ENCODE assay signal across 19 cellular contexts in genomic region chr10:99582255-99582770, GRCh38. TPM values are rescaled to one million over a fixed set of nuclear protein-coding genes. Genes with fewer than 3 reads are reported as not detected.
DNase-seq lines count a peak whose midpoint lies in the region; ATAC-seq lines count a peak whose summit lies in the region.
"Had no signal": no experiment of that assay in that cellular context is flagged by ENCODE, and none has a peak within 500 bp of the region (broad histone marks: within the 10 kb centered on the region; RNA-seq: fewer than 3 reads in every experiment).

No MANE protein-coding gene starts in this region.

- peaks cover 39 to 74% of the 10 kb centered on the region in 2 experiments for H3K27me3 ChIP-seq in mesenchymal stem cell (ENCODE audit: control insufficient read depth in 1 of 2, insufficient read depth in 1 of 2, low read length in 2 of 2)
- H3K27me3 ChIP-seq: BLaER1 had no signal

- H2BK5ac ChIP-seq in mesenchymal stem cell (ENCODE audit: low read depth, low read length, poor library complexity, severe bottlenecking): no peak overlapping the region

- no peak overlapping the region for H3K9ac ChIP-seq in mesenchymal stem cell (ENCODE audit: low read length)
- H3K9ac ChIP-seq: BLaER1 had no signal

- peak; percentile 20 for DNase-seq in NCI-H510A treated with DMSO at 0.1 percent for 48 hours (lab: John Stamatoyannopoulos, UW)
- DNase-seq in NCI-H510A (lab: John Stamatoyannopoulos, UW): no peak
- DNase-seq in NCI-H2227 treated with DMSO at 0.1 percent for 48 hours (lab: John Stamatoyannopoulos, UW): peak; percentile 12
- no peak for DNase-seq in central memory CD8-positive, alpha-beta T cell (ENCODE audit: low spot score in 2 of 2)
- peak; percentile 95 for DNase-seq in mesenchymal stem cell
- DNase-seq in DMS153 treated with DMSO at 0.1 percent for 48 hours (lab: John Stamatoyannopoulos, UW; ENCODE audit: unreplicated experiment): no peak
- DNase-seq in Right ventricle myocardium superior: no peak
- DNase-seq: 8988T; CD4-positive, alpha-beta memory T cell; DMS79; GDM1 had no signal

- H3K4ac ChIP-seq in mesenchymal stem cell (ENCODE audit: low read depth in 1 of 2, low read length in 2 of 2): no peak overlapping the region

- no peak overlapping the region for H3K4me3 ChIP-seq in mesenchymal stem cell (ENCODE audit: insufficient read depth in 1 of 2, low read depth in 1 of 2, low read length in 2 of 2)
- H3K4me3 ChIP-seq: BLaER1, HAP-1 had no signal

- H3K4me1 Mint-ChIP-seq in central memory CD8-positive, alpha-beta T cell: no peaks in the 10 kb centered on the region
- H3K4me1 Mint-ChIP-seq: CD14-positive monocyte; CD4-positive, alpha-beta memory T cell had no signal

- no peak overlapping the region for H3K4me2 ChIP-seq in mesenchymal stem cell (ENCODE audit: low read length, poor library complexity, severe bottlenecking)
- H3K4me2 ChIP-seq: BLaER1 had no signal

- no peak overlapping the region for H4K91ac ChIP-seq in mesenchymal stem cell (ENCODE audit: low read length)

- H2BK120ac ChIP-seq in mesenchymal stem cell (ENCODE audit: low read depth, low read length): no peak overlapping the region

- intact Hi-C loops in Right ventricle myocardium superior (cut with DNase I): no loop called here

- H3K23ac ChIP-seq in mesenchymal stem cell (ENCODE audit: low read length in 2 of 2): no peak overlapping the region

- H2AFZ ChIP-seq in mesenchymal stem cell (ENCODE audit: low read depth, low read length): no peak overlapping the region

- H2BK12ac ChIP-seq in mesenchymal stem cell (ENCODE audit: low read length in 2 of 2): no peak overlapping the region

- H3K27me3 Mint-ChIP-seq in central memory CD8-positive, alpha-beta T cell: peaks cover 47% of the 10 kb centered on the region

- no peak overlapping the region for H2BK15ac ChIP-seq in mesenchymal stem cell (ENCODE audit: low read depth, poor library complexity, severe bottlenecking)

- H2AK5ac ChIP-seq in mesenchymal stem cell (ENCODE audit: low read length, severe bottlenecking): no peak overlapping the region

- H4K8ac ChIP-seq in mesenchymal stem cell (ENCODE audit: low read length): no peak overlapping the region

- no peaks in the 10 kb centered on the region for H3K36me3 ChIP-seq in mesenchymal stem cell (ENCODE audit: control insufficient read depth in 1 of 2, insufficient read depth in 2 of 2, low read depth in 1 of 2, low read length in 2 of 2)
- H3K36me3 ChIP-seq: BLaER1, HAP-1 had no signal

- H3K9me3 Mint-ChIP-seq in central memory CD8-positive, alpha-beta T cell: no peaks in the 10 kb centered on the region
- H3K9me3 Mint-ChIP-seq: CD14-positive monocyte; CD4-positive, alpha-beta memory T cell had no signal

- no peak for ATAC-seq in central memory CD8-positive, alpha-beta T cell (replicated peaks; ENCODE audit: extremely low read depth, poor library complexity, severe bottlenecking)
- ATAC-seq in GM21526 (IDR thresholded peaks at IDR 0.05; ENCODE audit: low FRiP score, unreplicated experiment) (no peak), Right ventricle myocardium superior (ENCODE audit: poor library complexity) (no peak)

- no peak overlapping the region for H3K4me3 Mint-ChIP-seq in central memory CD8-positive, alpha-beta T cell
- H3K4me3 Mint-ChIP-seq: CD14-positive monocyte; CD4-positive, alpha-beta memory T cell had no signal

- peak overlapping the region; percentile 83 for H3K27ac Mint-ChIP-seq in central memory CD8-positive, alpha-beta T cell (ENCODE audit: low read depth)

- H3K27ac ChIP-seq in mesenchymal stem cell (ENCODE audit: low read length, poor library complexity, severe bottlenecking): no peak overlapping the region
- H3K27ac ChIP-seq: BLaER1 had no signal

- no peaks in the 10 kb centered on the region for H3K36me3 Mint-ChIP-seq in central memory CD8-positive, alpha-beta T cell (ENCODE audit: insufficient read depth)
- H3K36me3 Mint-ChIP-seq: CD14-positive monocyte; CD4-positive, alpha-beta memory T cell had no signal

- no peaks in the 10 kb centered on the region for H3K4me1 ChIP-seq in mesenchymal stem cell (ENCODE audit: control insufficient read depth, insufficient read depth, low read depth, low read length)
- H3K4me1 ChIP-seq: HAP-1 had no signal

- no peak overlapping the region for H3K18ac ChIP-seq in mesenchymal stem cell (ENCODE audit: low read depth in 1 of 2, low read length in 2 of 2)

- no peak overlapping the region for H3K14ac ChIP-seq in mesenchymal stem cell (ENCODE audit: low read length in 2 of 2)

- H3K79me1 ChIP-seq in mesenchymal stem cell (replicated peaks; ENCODE audit: low read length, poor library complexity, severe bottlenecking): no peaks in the 10 kb centered on the region

- no peaks in the 10 kb centered on the region for H3K9me3 ChIP-seq in mesenchymal stem cell (ENCODE audit: control insufficient read depth, low read length)
- H3K9me3 ChIP-seq: BLaER1, HAP-1 had no signal

- 25% methylated on average over 4 of the region's 6 CpGs for WGBS in mesenchymal stem cell

RNA-seq across cellular contexts. Expression of gene SLC25A28, which starts 37.9 kb away (rescaled TPM):
- 36.1 TPM for polyA plus RNA-seq in mesenchymal stem cell (2013, experiment 1 of 2)
- polyA plus RNA-seq in mesenchymal stem cell (2013, experiment 2 of 2): 35.3 TPM
- 40.9 TPM for total RNA-seq in Right ventricle myocardium superior

RNA-seq across cellular contexts. Expression of gene NKX2-3, which starts 49.6 kb away (rescaled TPM):
- polyA plus RNA-seq in mesenchymal stem cell (2013, experiment 1 of 2): 59.0 TPM
- polyA plus RNA-seq in mesenchymal stem cell (2013, experiment 2 of 2): 58.4 TPM
- total RNA-seq in Right ventricle myocardium superior: not detected
- total RNA-seq: A673; CD4-positive, alpha-beta memory T cell; H4; HT-29 had no signal
- polyA plus RNA-seq: AG04450, CD14-positive monocyte had no signal

Comparison
In these comparisons a context has a peak if more than half of its experiments do, and no peak if none do; other contexts are left out.
1. DNase-seq: peak in NCI-H510A treated with DMSO at 0.1 percent for 48 hours (single experiment), NCI-H2227 treated with DMSO at 0.1 percent for 48 hours (single experiment) and mesenchymal stem cell (single experiment); none in NCI-H510A (single experiment), central memory CD8-positive, alpha-beta T cell (0 of 2), DMS153 treated with DMSO at 0.1 percent for 48 hours (single experiment) and Right ventricle myocardium superior (single experiment).